In genomic region chr6:117613920-117614535, GRCh38 we compare ENCODE assay signal across 1 cellular context.
TF ChIP-seq lines count a peak whose summit lies in the region.

No MANE protein-coding gene starts in this region.

TF ChIP-seq in GM23338, 12 proteins besides CTCF, POLR2A, EP300 and RAD21 (continued from another document):
- TF ChIP-seq ZNF114 (CRISPR knock-in tag; IDR thresholded peaks at IDR 0.05) (no peak), POLR2AphosphoS5 (IDR thresholded peaks at IDR 0.05; ENCODE audit: low read depth) (no peak), REST (IDR thresholded peaks at IDR 0.05; ENCODE audit: unreplicated experiment) (no peak), EZH2 (IDR thresholded peaks at IDR 0.05; ENCODE audit: low read depth, unreplicated experiment) (no peak), EZH2phosphoT487 (IDR thresholded peaks at IDR 0.05; ENCODE audit: unreplicated experiment) (no peak)
